1 cellular context compared by ENCODE assay signal in genomic region chr13:48317511-48317981, GRCh38.
TF ChIP-seq lines count a peak whose summit lies in the region.

No MANE protein-coding gene starts in this region.

TF ChIP-seq in GM12878, 131 proteins besides CTCF, POLR2A, EP300 and RAD21:
- no peak for TF ChIP-seq JUND (IDR thresholded peaks at IDR 0.05; ENCODE audit: low read depth, low read length)
- no peak for TF ChIP-seq E2F8 (IDR thresholded peaks at IDR 0.05; ENCODE audit: low read depth, partially characterized antibody)
- no peak for TF ChIP-seq CUX1 (IDR thresholded peaks at IDR 0.05; ENCODE audit: insufficient replicate concordance, low read depth, low read length)
- no peak for TF ChIP-seq SMAD1 (IDR thresholded peaks at IDR 0.05; ENCODE audit: low read depth, partially characterized antibody)
- no peak for TF ChIP-seq NR2C2 (IDR thresholded peaks at IDR 0.05; ENCODE audit: borderline replicate concordance, control insufficient read depth, insufficient read length, low read depth)
- no peak for TF ChIP-seq ZBED1 (IDR thresholded peaks at IDR 0.05; ENCODE audit: borderline replicate concordance)
- no peak for TF ChIP-seq NFIC (IDR thresholded peaks at IDR 0.05; ENCODE audit: low read depth, low read length)
- TF ChIP-seq MYB (IDR thresholded peaks at IDR 0.05; ENCODE audit: borderline replicate concordance, low read depth, low read length) = no peak
- TF ChIP-seq IRF3 (IDR thresholded peaks at IDR 0.05) = no peak
- no peak for TF ChIP-seq GABPA (IDR thresholded peaks at IDR 0.05; ENCODE audit: low read depth)
- no peak for TF ChIP-seq STAT1 (conservative IDR thresholded peaks at IDR 0.05)
- no peak for TF ChIP-seq RUNX3 (IDR thresholded peaks at IDR 0.05; ENCODE audit: low read length)
- no peak for TF ChIP-seq ZNF24 (IDR thresholded peaks at IDR 0.05)
- TF ChIP-seq POU2F2 (IDR thresholded peaks at IDR 0.05; ENCODE audit: borderline replicate concordance, low read depth, low read length) = no peak
- no peak for TF ChIP-seq ZBTB4 (CRISPR knock-in tag; IDR thresholded peaks at IDR 0.05)
